2 cellular contexts compared by ENCODE assay signal in the genomic region with DNA sequence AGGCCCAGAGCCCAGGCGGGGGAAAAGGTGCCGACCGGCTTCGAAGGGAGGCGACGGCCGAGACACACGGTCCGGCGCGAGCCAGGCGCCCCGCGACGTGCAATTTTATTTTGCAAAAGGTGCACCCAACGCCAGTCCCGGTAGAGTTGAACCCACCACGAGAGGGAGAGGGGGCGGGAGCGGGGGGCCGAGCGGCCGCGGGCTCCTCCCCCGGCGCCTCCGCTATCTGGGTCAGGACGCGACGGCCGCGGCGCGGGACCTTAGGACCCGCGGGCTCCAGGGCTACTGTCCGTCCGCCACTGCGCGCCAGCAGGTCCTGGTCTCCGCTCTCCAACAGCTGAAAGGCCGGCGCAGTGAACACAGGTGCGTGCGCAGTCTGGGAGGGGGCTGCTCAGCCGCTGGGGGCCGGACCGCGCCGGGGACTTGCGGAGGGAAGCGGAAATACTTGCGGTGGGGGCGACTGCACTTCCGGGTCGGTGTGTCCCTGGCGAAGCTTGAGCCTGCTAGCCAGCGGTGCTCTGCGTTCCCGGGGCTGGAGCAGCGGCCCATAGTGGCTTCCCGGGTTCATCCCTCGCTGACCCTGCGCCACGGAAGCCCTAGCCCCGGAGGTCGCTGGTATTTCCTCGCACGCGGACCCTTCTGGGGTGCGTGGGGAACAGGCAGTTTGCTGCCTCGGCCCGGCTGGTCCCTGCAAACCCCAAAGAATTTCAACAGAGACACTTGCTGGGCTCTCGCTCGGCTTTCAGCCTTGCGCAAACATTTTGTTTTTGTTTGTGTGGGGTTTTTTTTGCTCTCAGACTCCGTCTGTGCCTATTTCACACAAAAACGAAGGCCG.
TF ChIP-seq lines count a peak whose summit lies in the region.

TSS of gene RMDN2 (plus strand) at position 225 of the 835 bp plus-strand sequence. CDS start 3,991 bp downstream, outside the sequence.

TF ChIP-seq in HCT116, 20 proteins besides CTCF, POLR2A, EP300 and RAD21 (continued from another document):
- TF ChIP-seq REST (IDR thresholded peaks at IDR 0.05; ENCODE audit: low read depth) (no peak), JUND (IDR thresholded peaks at IDR 0.05) (no peak), SRF (IDR thresholded peaks at IDR 0.05; ENCODE audit: low read depth) (no peak), ZNF274 (IDR thresholded peaks at IDR 0.05; ENCODE audit: low read depth, low read length) (no peak), SP1 (IDR thresholded peaks at IDR 0.05; ENCODE audit: low read depth) (no peak), FOSL1 (IDR thresholded peaks at IDR 0.05; ENCODE audit: low read depth) (no peak), SIN3A (IDR thresholded peaks at IDR 0.05; ENCODE audit: low read depth) (peak; percentile 85), EZH2 (IDR thresholded peaks at IDR 0.05) (no peak), YY1 (IDR thresholded peaks at IDR 0.05; ENCODE audit: extremely low read depth, insufficient replicate concordance, low read depth, low read length) (no peak), EZH2phosphoT487 (IDR thresholded peaks at IDR 0.05; ENCODE audit: borderline replicate concordance) (no peak), EGR1 (IDR thresholded peaks at IDR 0.05; ENCODE audit: low read depth) (peak; percentile 75), ELF1 (IDR thresholded peaks at IDR 0.05; ENCODE audit: borderline replicate concordance, low read depth) (peak; percentile 74)
- TF ChIP-seq, protein P1, sequence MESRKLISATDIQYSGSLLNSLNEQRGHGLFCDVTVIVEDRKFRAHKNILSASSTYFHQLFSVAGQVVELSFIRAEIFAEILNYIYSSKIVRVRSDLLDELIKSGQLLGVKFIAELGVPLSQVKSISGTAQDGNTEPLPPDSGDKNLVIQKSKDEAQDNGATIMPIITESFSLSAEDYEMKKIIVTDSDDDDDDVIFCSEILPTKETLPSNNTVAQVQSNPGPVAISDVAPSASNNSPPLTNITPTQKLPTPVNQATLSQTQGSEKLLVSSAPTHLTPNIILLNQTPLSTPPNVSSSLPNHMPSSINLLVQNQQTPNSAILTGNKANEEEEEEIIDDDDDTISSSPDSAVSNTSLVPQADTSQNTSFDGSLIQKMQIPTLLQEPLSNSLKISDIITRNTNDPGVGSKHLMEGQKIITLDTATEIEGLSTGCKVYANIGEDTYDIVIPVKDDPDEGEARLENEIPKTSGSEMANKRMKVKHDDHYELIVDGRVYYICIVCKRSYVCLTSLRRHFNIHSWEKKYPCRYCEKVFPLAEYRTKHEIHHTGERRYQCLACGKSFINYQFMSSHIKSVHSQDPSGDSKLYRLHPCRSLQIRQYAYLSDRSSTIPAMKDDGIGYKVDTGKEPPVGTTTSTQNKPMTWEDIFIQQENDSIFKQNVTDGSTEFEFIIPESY (IDR thresholded peaks at IDR 0.05; ENCODE audit: extremely low read depth, insufficient replicate concordance, low read length): peak; percentile 25

TF ChIP-seq in SK-N-SH treated with all-trans-retinoic acid at 6 μM for 48 hours, 23 proteins besides CTCF, POLR2A, EP300 and RAD21 (continued from another document):
- TF ChIP-seq, protein P2, sequence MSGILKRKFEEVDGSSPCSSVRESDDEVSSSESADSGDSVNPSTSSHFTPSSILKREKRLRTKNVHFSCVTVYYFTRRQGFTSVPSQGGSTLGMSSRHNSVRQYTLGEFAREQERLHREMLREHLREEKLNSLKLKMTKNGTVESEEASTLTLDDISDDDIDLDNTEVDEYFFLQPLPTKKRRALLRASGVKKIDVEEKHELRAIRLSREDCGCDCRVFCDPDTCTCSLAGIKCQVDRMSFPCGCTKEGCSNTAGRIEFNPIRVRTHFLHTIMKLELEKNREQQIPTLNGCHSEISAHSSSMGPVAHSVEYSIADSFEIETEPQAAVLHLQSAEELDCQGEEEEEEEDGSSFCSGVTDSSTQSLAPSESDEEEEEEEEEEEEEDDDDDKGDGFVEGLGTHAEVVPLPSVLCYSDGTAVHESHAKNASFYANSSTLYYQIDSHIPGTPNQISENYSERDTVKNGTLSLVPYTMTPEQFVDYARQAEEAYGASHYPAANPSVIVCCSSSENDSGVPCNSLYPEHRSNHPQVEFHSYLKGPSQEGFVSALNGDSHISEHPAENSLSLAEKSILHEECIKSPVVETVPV (CRISPR knock-in tag; IDR thresholded peaks at IDR 0.05): no peak
- TF ChIP-seq OSR1 (CRISPR knock-in tag; IDR thresholded peaks at IDR 0.05) (no peak), ZNF565 (CRISPR knock-in tag; conservative IDR thresholded peaks at IDR 0.05; ENCODE audit: low read depth) (0 out of 2 replicates have a peak, but pooled peaks have one; percentile 33), ESRRG (CRISPR knock-in tag; IDR thresholded peaks at IDR 0.05) (no peak), ZNF70 (CRISPR knock-in tag; IDR thresholded peaks at IDR 0.05) (0 out of 2 replicates have a peak, but pooled peaks have one; percentile 18), GLIS3 (CRISPR knock-in tag; IDR thresholded peaks at IDR 0.05) (peak; percentile 57; the same call in 1 of the 2 replicates), PPARA (CRISPR knock-in tag; IDR thresholded peaks at IDR 0.05; ENCODE audit: borderline replicate concordance) (no peak), TSHZ2 (CRISPR knock-in tag; IDR thresholded peaks at IDR 0.05) (peak; percentile 55; the same call in 1 of the 2 replicates), TCF4 (CRISPR knock-in tag; IDR thresholded peaks at IDR 0.05; ENCODE audit: borderline replicate concordance) (peak; percentile 36; the same call in 1 of the 2 replicates)
